Comparison of ENCODE assay signal across 8 cellular contexts in genomic region chr22:20319041-20319744, GRCh38. TPM values are rescaled to one million over a fixed set of nuclear protein-coding genes. Genes with fewer than 3 reads are reported as not detected.
DNase-seq lines count a peak whose midpoint lies in the region; ATAC-seq and TF ChIP-seq lines count a peak whose summit lies in the region.

No MANE protein-coding gene starts in this region.

- H3K4me2 ChIP-seq in PC-9: peak overlapping the region; percentile 80

- no peaks in the 10 kb centered on the region for H3F3A ChIP-seq in PC-9 (ENCODE audit: insufficient read depth, low read depth)

- DNase-seq in ELR (ENCODE audit: low read depth) (peak; percentile 48), H4 (ENCODE audit: low spot score) (peak; percentile 1), PC-9 (no peak), memory B cell (ENCODE audit: low spot score in 2 of 2) (no peak), upper lobe of right lung (peak; percentile 61), DMS153 treated with DMSO at 0.1 percent for 48 hours (lab: John Stamatoyannopoulos, UW; ENCODE audit: unreplicated experiment) (no peak)
- no peak for DNase-seq in activated effector memory CD4-positive, alpha-beta T cell treated with anti-CD3 and anti-CD28 coated beads, Interleukin-2, amount 50 U/mL, for 16 hours

- peaks cover 10% of the 10 kb centered on the region for H3K4me1 Mint-ChIP-seq in memory B cell

- no peaks in the 10 kb centered on the region for H3K9me2 ChIP-seq in PC-9 (ENCODE audit: insufficient read depth)

- no peaks in the 10 kb centered on the region for H3K36me3 Mint-ChIP-seq in memory B cell

- H3K27ac ChIP-seq in PC-9 (no peak overlapping the region), duodenal mucosa (ENCODE audit: low read depth, low read length) (no peak overlapping the region), upper lobe of right lung (peak overlapping the region; percentile 77)

- H3K27me3 Mint-ChIP-seq in memory B cell: no peaks in the 10 kb centered on the region

- CTCF ChIA-PET in PC-9 (lab: Charles Lee): interaction anchor here (0.6 kb wide), 1 partner anchor 63 kb away, joined by 3 read pairs; no protein-coding TSS in a partner anchor

- H3K9me3 Mint-ChIP-seq in memory B cell: no peaks in the 10 kb centered on the region

- H3K4me3 ChIP-seq in PC-9 (peak overlapping the region; percentile 88), duodenal mucosa (ENCODE audit: low read depth in 1 of 2, low read length in 2 of 2) (peak overlapping the region; percentile 82 to 88), upper lobe of right lung (peak overlapping the region; percentile 98)

- H2AFZ ChIP-seq in PC-9: peak overlapping the region; percentile 82

- H3K36me3 ChIP-seq in PC-9 (ENCODE audit: low read depth): no peaks in the 10 kb centered on the region
- peaks cover 0 to 3% of the 10 kb centered on the region in 2 donors for H3K36me3 ChIP-seq in duodenal mucosa (ENCODE audit: control insufficient read depth in 1 of 2, insufficient read depth in 2 of 2, low read length in 2 of 2)
- H3K36me3 ChIP-seq in upper lobe of right lung: no peaks in the 10 kb centered on the region

- no peaks in the 10 kb centered on the region for H4K20me1 ChIP-seq in PC-9 (ENCODE audit: insufficient read depth)

- peak overlapping the region; percentile 77 to 83 for H3K9ac ChIP-seq in duodenal mucosa (ENCODE audit: low read depth in 1 of 2, low read length in 2 of 2)

- TF ChIP-seq CTCF in PC-9 (conservative IDR thresholded peaks at IDR 0.05) (no peak), upper lobe of right lung (IDR thresholded peaks at IDR 0.05) (no peak)

- H3K27me3 ChIP-seq in PC-9 (ENCODE audit: insufficient read depth, low read depth) (no peaks in the 10 kb centered on the region), duodenal mucosa (ENCODE audit: control insufficient read depth in 1 of 2, insufficient read depth in 2 of 2, low read length in 2 of 2) (no peaks in the 10 kb centered on the region), upper lobe of right lung (no peaks in the 10 kb centered on the region)

- peak overlapping the region; percentile 87 for H3K4me3 Mint-ChIP-seq in memory B cell

- H3K9me3 ChIP-seq in PC-9 (ENCODE audit: insufficient read depth, low read depth) (no peaks in the 10 kb centered on the region), duodenal mucosa (ENCODE audit: control insufficient read depth in 1 of 2, low read length in 2 of 2) (no peaks in the 10 kb centered on the region), upper lobe of right lung (no peaks in the 10 kb centered on the region)

- no peak for ATAC-seq in memory B cell (ENCODE audit: low read depth)
- ATAC-seq in upper lobe of right lung: no peak

- peaks cover 3% of the 10 kb centered on the region; the same call in 1 of the 2 replicates for H3K4me1 ChIP-seq in PC-9 (replicated peaks; ENCODE audit: insufficient read depth)
- peaks cover 12 to 15% of the 10 kb centered on the region in 2 donors for H3K4me1 ChIP-seq in duodenal mucosa (ENCODE audit: control insufficient read depth in 1 of 2, insufficient read depth in 2 of 2, low read length in 2 of 2)
- H3K4me1 ChIP-seq in upper lobe of right lung: peaks cover 21% of the 10 kb centered on the region

- peaks cover 2% of the 10 kb centered on the region; the same call in 1 of the 2 replicates for H3K79me2 ChIP-seq in PC-9 (ENCODE audit: low read depth)

- intact Hi-C loops in PC-9 (cut with micrococcal nuclease; ENCODE audit: unreplicated experiment): no loop called here
- intact Hi-C loops in upper lobe of right lung (cut with DNase I): no loop called here

- POLR2A ChIA-PET in PC-9 (lab: Charles Lee; ENCODE audit: unreplicated experiment): interaction anchor here (0.7 kb wide), 1 partner anchor 383 kb away, joined by 3 read pairs; no protein-coding TSS in a partner anchor

- BruUV-seq in PC-9 (replicated peaks; lab: Mats Ljungman, UMichigan): TSS peak; percentile 50

- H3K27ac Mint-ChIP-seq in memory B cell: no peak overlapping the region

RNA-seq across cellular contexts. Expression of gene DGCR6L, which starts 0.7 kb away (rescaled TPM):
- 36.8 and 43.3 TPM in 2 replicates for total RNA-seq in H4 (2014; rRNA removed; shearing (Covaris generic))
- total RNA-seq in PC-9 (2021) (37.6 and 46.0 TPM in 2 replicates), upper lobe of right lung (35.8 TPM)

RNA-seq across cellular contexts. Expression of gene RTN4R, which starts 51.1 kb away (rescaled TPM):
- total RNA-seq in H4 (2014; rRNA removed; shearing (Covaris generic)): 3.2 TPM in 2 replicates
- total RNA-seq in PC-9 (2021) (5.0 and 7.0 TPM in 2 replicates), upper lobe of right lung (9.8 TPM)

Comparison
In these comparisons a context has a peak if more than half of its experiments do, and no peak if none do; other contexts are left out.
1. DNase-seq: peak in ELR (single experiment), H4 (single experiment) and upper lobe of right lung (single experiment); none in PC-9 (0 of 2), memory B cell (0 of 2), DMS153 treated with DMSO at 0.1 percent for 48 hours (single experiment) and activated effector memory CD4-positive, alpha-beta T cell treated with anti-CD3 and anti-CD28 coated beads, Interleukin-2, amount 50 U/mL, for 16 hours (single experiment).
2. Peak in every context shown above with its lines, with median percentiles within 50 percentile points of each other: H3K4me3 ChIP-seq.